In genomic region chr5:126595486-126596083, GRCh38 we compare ENCODE assay signal across 8 cellular contexts. TPM values are rescaled to one million over a fixed set of nuclear protein-coding genes. Genes with fewer than 3 reads are reported as not detected.
DNase-seq lines count a peak whose midpoint lies in the region; ATAC-seq and TF ChIP-seq lines count a peak whose summit lies in the region.

No MANE protein-coding gene starts in this region.

- H3K27me3 Mint-ChIP-seq in CD4-positive, alpha-beta T cell = no peaks in the 10 kb centered on the region

- no peak for DNase-seq in CD4-positive, alpha-beta T cell
- no peak for DNase-seq in HCT116 (ENCODE audit: low read depth, low spot score)
- DNase-seq in adrenal gland = peak in 2 of 7 donors; percentile 26 to 49
- no peak for DNase-seq in lung (ENCODE audit: low spot score)
- no peak for DNase-seq in SIG-M5 treated with dmso at 0.1 percent for 504 hours (lab: John Stamatoyannopoulos, UW; ENCODE audit: unreplicated experiment)
- DNase-seq in DMS79 treated with DMSO at 0.1 percent for 48 hours (lab: John Stamatoyannopoulos, UW) = no peak
- DNase-seq in KBM-7 = no peak
- no peak for DNase-seq in superior temporal gyrus (ENCODE audit: extremely low spot score)

- H3K9ac ChIP-seq in HCT116 (ENCODE audit: low read length) = peak overlapping the region; percentile 88

- no peak for TF ChIP-seq POLR2A in HCT116 (IDR thresholded peaks at IDR 0.05; ENCODE audit: borderline replicate concordance, extremely low read depth, insufficient read depth, insufficient read length)
- no peak for TF ChIP-seq POLR2A in adrenal gland (IDR thresholded peaks at IDR 0.05)

- H3K9me3 ChIP-seq in CD4-positive, alpha-beta T cell (ENCODE audit: control insufficient read depth, low read length) = no peaks in the 10 kb centered on the region
- H3K9me3 ChIP-seq in HCT116 (ENCODE audit: control insufficient read depth in 1 of 2, insufficient read depth in 1 of 2, low read depth in 1 of 2, low read length in 2 of 2) (no peaks in the 10 kb centered on the region), adrenal gland (replicated peaks in 1 of 3) (no peaks in the 10 kb centered on the region), lung (ENCODE audit: control insufficient read depth in 2 of 2, insufficient read depth in 1 of 2, low read length in 1 of 2) (peaks cover 0 to 2% of the 10 kb centered on the region in 2 donors)

- in situ Hi-C loops in KBM-7 (cut with MboI; ENCODE audit: low pct_unique_long_range_greater_than_20kb, low sequenced_read_pairs) = no loop called here

- H3K36me3 ChIP-seq in HCT116 (ENCODE audit: control insufficient read depth in 1 of 2, insufficient read depth in 2 of 2, low read length in 2 of 2) = peaks cover 0 to 3% of the 10 kb centered on the region in 2 experiments; a peak in 2 of 4 replicates
- peaks cover 0 to 10% of the 10 kb centered on the region in 2 donors for H3K36me3 ChIP-seq in adrenal gland (replicated peaks in 1 of 2)
- peaks cover 0 to 1% of the 10 kb centered on the region in 2 donors for H3K36me3 ChIP-seq in lung (ENCODE audit: control insufficient read depth in 2 of 2, insufficient read depth in 2 of 2, low read length in 2 of 2)

- no peaks in the 10 kb centered on the region for H3K9me2 ChIP-seq in HCT116 (ENCODE audit: insufficient read depth)

- H3K4me1 ChIP-seq in HCT116 (ENCODE audit: control insufficient read depth in 1 of 2, insufficient read depth in 2 of 2, low read length in 2 of 2) = peaks cover 0 to 25% of the 10 kb centered on the region in 2 experiments; a peak in 3 of 4 replicates
- H3K4me1 ChIP-seq in adrenal gland (replicated peaks in 1 of 2) = peaks cover 3 to 17% of the 10 kb centered on the region in 2 donors
- H3K4me1 ChIP-seq in lung (ENCODE audit: control insufficient read depth in 2 of 2, insufficient read depth in 2 of 2, low read length in 2 of 2) = peaks cover 6 to 7% of the 10 kb centered on the region in 2 donors

- POLR2A ChIA-PET in CD4-positive, alpha-beta T cell (lab: Charles Lee) = interaction anchor here (1.4 kb wide), 2 partner anchors 10 to 183 kb away, joined by 5 to 11 read pairs; no protein-coding TSS in a partner anchor
- POLR2A ChIA-PET in HCT116 (lab: Charles Lee) = interaction anchor here (0.8 to 1.7 kb wide), 5 partner anchors 10 to 257 kb away, joined by 3 to 4 read pairs (median 4); no protein-coding TSS in a partner anchor

- RAD21 ChIA-PET in HCT116 (lab: Charles Lee; ENCODE audit: low non-redundant PET in 1 of 2, low total read pairs in 2 of 2, uncharacterized antibody in 2 of 2, unreplicated experiment in 2 of 2) = interaction anchor here in 1 of 2 experiments (1.1 kb wide), 1 partner anchor 242 kb away, joined by 3 read pairs; no protein-coding TSS in a partner anchor

- H4K20me1 ChIP-seq in HCT116 (ENCODE audit: insufficient read depth) = no peaks in the 10 kb centered on the region

- H3K9me3 Mint-ChIP-seq in CD4-positive, alpha-beta T cell = no peaks in the 10 kb centered on the region

- BruUV-seq in HCT116 (replicated peaks; lab: Mats Ljungman, UMichigan) = TSS peak; percentile 94

- H3K27me3 ChIP-seq in CD4-positive, alpha-beta T cell (ENCODE audit: control insufficient read depth, insufficient read depth, low read length) = peaks cover 5% of the 10 kb centered on the region
- H3K27me3 ChIP-seq in HCT116 (ENCODE audit: insufficient read depth, low read length) (no peaks in the 10 kb centered on the region), adrenal gland (no peaks in the 10 kb centered on the region), lung (ENCODE audit: control insufficient read depth, insufficient read depth) (no peaks in the 10 kb centered on the region)

- CTCF ChIA-PET in CD4-positive, alpha-beta T cell (lab: Charles Lee) = interaction anchor here (0.7 to 1.3 kb wide), 2 partner anchors 10 to 898 kb away, joined by 3 to 4 read pairs; no protein-coding TSS in a partner anchor
- CTCF ChIA-PET in HCT116 (lab: Charles Lee) = interaction anchor here (0.7 to 1.6 kb wide), 6 partner anchors 95 to 361 kb away, joined by 3 to 7 read pairs (median 3); no protein-coding TSS in a partner anchor

- H2AFZ ChIP-seq in HCT116 (ENCODE audit: low read depth, low read length, poor library complexity, severe bottlenecking) = peak overlapping the region; percentile 77

- intact Hi-C loops in CD4-positive, alpha-beta T cell (cut with DNase I, micrococcal nuclease) = loop anchor here in 1 of 2 experiments (2.0 to 5.0 kb wide), 2 partner anchors 181 to 432 kb away; partner anchors contain the start of gene LMNB1
- intact Hi-C loops in HCT116 (cut with micrococcal nuclease) (loop anchor here (1.0 to 2.0 kb wide), 3 partner anchors 51 to 257 kb away; no protein-coding TSS in a partner anchor), adrenal gland (cut with DNase I) (loop anchor here (5.0 to 10.0 kb wide), 2 partner anchors 51 to 248 kb away; no protein-coding TSS in a partner anchor)

- H3K27ac ChIP-seq in CD4-positive, alpha-beta T cell (ENCODE audit: low read depth, low read length) = no peak overlapping the region
- peak overlapping the region; percentile 67 for H3K27ac ChIP-seq in HCT116 (ENCODE audit: low read depth, low read length)
- H3K27ac ChIP-seq in adrenal gland = peak overlapping the region in 4 of 5 donors; percentile 9 to 88 (median 74)
- H3K27ac ChIP-seq in lung (ENCODE audit: low read depth in 1 of 2, low read length in 1 of 2) = peak overlapping the region; percentile 82 to 93

- H3K36me3 Mint-ChIP-seq in CD4-positive, alpha-beta T cell (ENCODE audit: low read depth) = peaks cover 4% of the 10 kb centered on the region

- H3K4me3 Mint-ChIP-seq in CD4-positive, alpha-beta T cell = peak overlapping the region; percentile 91

- no peak overlapping the region for H3K27ac Mint-ChIP-seq in CD4-positive, alpha-beta T cell

- H3K4me3 ChIP-seq in HCT116 (replicated peaks in 1 of 2; ENCODE audit: low read depth in 1 of 2, low read length in 2 of 2) (peak overlapping the region; percentile 73 to 86), adrenal gland (peak overlapping the region in 2 of 4 donors; percentile 50 to 66), lung (peak overlapping the region; percentile 28)

- peak; percentile 13 for ATAC-seq in CD4-positive, alpha-beta T cell (ENCODE audit: poor library complexity)
- no peak for ATAC-seq in HCT116
- peak; percentile 10 for ATAC-seq in lung (ENCODE audit: insufficient read depth, low FRiP score)

- H3K79me2 ChIP-seq in HCT116 (ENCODE audit: insufficient read depth, low read length) = peaks cover 20% of the 10 kb centered on the region

- TF ChIP-seq CTCF in CD4-positive, alpha-beta T cell (IDR thresholded peaks at IDR 0.05) = no peak
- TF ChIP-seq CTCF in HCT116 (IDR thresholded peaks at IDR 0.05 in 2 of 3, conservative IDR thresholded peaks at IDR 0.05 in 1 of 3; ENCODE audit: borderline replicate concordance in 1 of 3, insufficient read depth in 1 of 3, low read depth in 2 of 3, low read length in 2 of 3) = no peak
- TF ChIP-seq CTCF in adrenal gland (IDR thresholded peaks at IDR 0.05) = peak in 1 of 6 experiments; percentile 3
- TF ChIP-seq CTCF in lung (IDR thresholded peaks at IDR 0.05; ENCODE audit: control extremely low read depth, extremely low read depth) = no peak

- H3K4me1 Mint-ChIP-seq in CD4-positive, alpha-beta T cell (ENCODE audit: low read depth) = peaks cover 22% of the 10 kb centered on the region

- WGBS in adrenal gland, 4 donors = 56 to 63% (median 61%) methylated on average over 22 of the region's 22 CpGs
- WGBS in lung, 2 donors = 59% methylated on average over 21 to 22 of the region's 22 CpGs

- peak overlapping the region; percentile 95 for H3K4me2 ChIP-seq in HCT116 (ENCODE audit: low read length)

- no peak for TF ChIP-seq RAD21 in HCT116 (IDR thresholded peaks at IDR 0.05; ENCODE audit: low read depth)

TF ChIP-seq in HCT116, 20 proteins besides CTCF, POLR2A, EP300 and RAD21 (continues in another document):
- TF ChIP-seq YY1 (IDR thresholded peaks at IDR 0.05; ENCODE audit: extremely low read depth, insufficient replicate concordance, low read depth, low read length) (no peak), JUND (IDR thresholded peaks at IDR 0.05) (no peak), SRF (IDR thresholded peaks at IDR 0.05; ENCODE audit: low read depth) (no peak), ELF1 (IDR thresholded peaks at IDR 0.05; ENCODE audit: borderline replicate concordance, low read depth) (no peak), CEBPB (IDR thresholded peaks at IDR 0.05; ENCODE audit: low read depth) (no peak), REST (IDR thresholded peaks at IDR 0.05; ENCODE audit: low read depth) (no peak)

RNA-seq across cellular contexts. Expression of gene ALDH7A1, which starts 0.6 kb away (rescaled TPM):
- total RNA-seq in CD4-positive, alpha-beta T cell = 1 to 10 TPM; 1.6 to 2.1 TPM
- total RNA-seq in HCT116 (2021; ENCODE audit: unreplicated experiment) = 93.2 TPM
- polyA plus RNA-seq in HCT116 (2012) = 60.5 and 80.3 TPM in 2 replicates
- total RNA-seq in adrenal gland = 100 to 1,000 TPM in 1 of 8 donors, 10 to 100 TPM in 7; 37.5 to 112 (median 59.8) TPM
- 100 to 1,000 TPM in 1 of 3 donors, 10 to 100 TPM in 2; 68.1 to 110 (median 91.7) TPM for polyA plus RNA-seq in adrenal gland
- 10 to 100 TPM; 40.7 to 66.0 TPM for total RNA-seq in lung
- polyA plus RNA-seq in lung = 10 to 100 TPM; 17.4 to 35.5 TPM

RNA-seq across cellular contexts. Expression of gene PHAX, which starts 5.2 kb away (rescaled TPM):
- total RNA-seq in CD4-positive, alpha-beta T cell = 10 to 100 TPM; 31.2 to 32.9 TPM
- total RNA-seq in HCT116 (2021; ENCODE audit: unreplicated experiment) (24.5 TPM), adrenal gland (10 to 100 TPM; 23.4 to 56.5 (median 38.0) TPM), lung (10 to 100 TPM; 20.1 to 57.3 TPM)
- 10.9 and 17.9 TPM in 2 replicates for polyA plus RNA-seq in HCT116 (2012)
- polyA plus RNA-seq in adrenal gland (10 to 100 TPM; 10.8 to 88.2 (median 15.6) TPM), lung (10 to 100 TPM; 12.8 to 15.8 TPM)

Comparison
In these comparisons a context has a peak if more than half of its experiments do, and no peak if none do; other contexts are left out.
1. RNA of gene ALDH7A1, which starts 0.6 kb away (total RNA-seq): 93.2 TPM in HCT116 (single experiment), 40.7 to 66.0 TPM in lung and 37.5 to 112 TPM in adrenal gland; 1.6 to 2.1 TPM in CD4-positive, alpha-beta T cell; every median in the first group is over 10 times any median in the second.